1 cellular context compared by ENCODE assay signal in genomic region chr3:48500656-48501055, GRCh38.
TF ChIP-seq lines count a peak whose summit lies in the region.

No MANE protein-coding gene starts in this region.

TF ChIP-seq in IMR-90, 13 proteins besides CTCF, POLR2A, EP300 and RAD21:
- TF ChIP-seq BHLHE40 (IDR thresholded peaks at IDR 0.05; ENCODE audit: low read depth, low read length) (no peak), FOS (IDR thresholded peaks at IDR 0.05; ENCODE audit: low read depth, low read length) (no peak), CEBPB (IDR thresholded peaks at IDR 0.05; ENCODE audit: low read depth, low read length) (no peak)
